Comparison of ENCODE assay signal across 7 cellular contexts in the genomic region with DNA sequence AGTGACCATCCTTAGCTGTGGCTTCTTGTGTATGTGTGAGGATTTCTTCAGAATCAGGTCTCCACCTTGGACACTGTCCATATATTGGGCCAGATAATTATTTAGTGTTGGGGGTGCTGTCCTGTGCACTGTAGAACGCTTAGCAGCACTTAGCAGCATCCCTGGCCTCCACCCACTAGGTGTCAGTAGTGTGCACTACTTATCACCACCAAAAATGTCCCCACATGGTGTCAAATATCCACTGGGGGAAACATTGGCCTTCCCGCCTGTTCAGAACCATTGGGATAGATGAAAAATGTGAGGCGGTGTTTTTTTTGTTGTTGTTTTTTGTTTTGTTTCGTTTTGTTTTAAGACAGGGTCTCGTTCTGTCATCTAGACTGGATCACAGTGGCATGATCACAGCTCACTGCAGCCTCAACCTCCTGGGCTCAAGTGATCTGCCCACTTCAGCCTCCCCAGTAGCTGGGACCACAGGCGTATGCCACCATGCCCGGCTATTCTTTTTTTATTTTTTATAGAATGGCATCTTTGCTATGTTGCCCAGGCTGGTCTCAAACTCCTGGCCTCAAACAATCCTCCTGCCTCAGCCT.
A peak's percentile ranks its signal among the peaks of the same experiment; 100 is the strongest.
DNase-seq lines count a peak whose midpoint lies in the region; ATAC-seq and TF ChIP-seq lines count a peak whose summit lies in the region.

No MANE protein-coding gene starts in this region.

- H3K4me3 ChIP-seq in MM.1S (ENCODE audit: low read length) (no peak overlapping the region), astrocyte of the spinal cord (ENCODE audit: low read depth, low read length) (no peak overlapping the region)

- TF ChIP-seq CTCF in MM.1S (IDR thresholded peaks at IDR 0.05; ENCODE audit: low read length) (peak; percentile 68), astrocyte of the spinal cord (IDR thresholded peaks at IDR 0.05; ENCODE audit: low read depth, low read length) (peak; percentile 41)

- no peak overlapping the region for H3K4me2 ChIP-seq in MM.1S (ENCODE audit: low read depth, low read length)

- H3K4me1 ChIP-seq in MM.1S (ENCODE audit: low read length) = no peaks in the 10 kb centered on the region

- H3K9ac ChIP-seq in MM.1S (ENCODE audit: low read length) = no peak overlapping the region

- no peaks in the 10 kb centered on the region for H3K9me2 ChIP-seq in MM.1S (replicated peaks; ENCODE audit: insufficient read depth, low read length)

- H4K20me1 ChIP-seq in MM.1S (ENCODE audit: insufficient read depth, low read length) = no peaks in the 10 kb centered on the region

- DNase-seq in MM.1S (peak; percentile 29), astrocyte of the spinal cord (ENCODE audit: low read depth, low spot score) (no peak), GOT3 (lab: John Stamatoyannopoulos, UW) (no peak), NCI-H2107 (lab: John Stamatoyannopoulos, UW) (no peak)
- DNase-seq in stimulated activated CD4-positive, alpha-beta T cell treated with anti-CD3 and anti-CD28 coated beads, Interleukin-12 subunit alpha, Interleukin-12 subunit beta, amount 100 ng/mL, for 4 hours = peak; percentile 14

- H3F3A ChIP-seq in MM.1S (ENCODE audit: insufficient read depth, low read length) = no peaks in the 10 kb centered on the region

- in situ Hi-C loops in astrocyte of the spinal cord (cut with HindIII; ENCODE audit: low sequenced_read_pairs) = no loop called here

- H2AFZ ChIP-seq in MM.1S (ENCODE audit: low read length) = no peak overlapping the region

- H3K27me3 ChIP-seq in MM.1S (replicated peaks; ENCODE audit: insufficient read depth, low read length) = no peaks in the 10 kb centered on the region

- ATAC-seq in GM18498 (IDR thresholded peaks at IDR 0.05; ENCODE audit: unreplicated experiment) = peak; percentile 76
- ATAC-seq in GM21825 (IDR thresholded peaks at IDR 0.05; ENCODE audit: unreplicated experiment) = peak; percentile 58

- H3K27ac ChIP-seq in MM.1S (ENCODE audit: low read length) = no peak overlapping the region

- H3K79me2 ChIP-seq in MM.1S (ENCODE audit: low read length) = no peaks in the 10 kb centered on the region

- H3K9me3 ChIP-seq in MM.1S (replicated peaks; ENCODE audit: insufficient read depth, low read length) = no peaks in the 10 kb centered on the region

- H3K36me3 ChIP-seq in MM.1S (replicated peaks; ENCODE audit: insufficient read depth, low read length) = no peaks in the 10 kb centered on the region

Comparison
In these comparisons a context has a peak if more than half of its experiments do, and no peak if none do; other contexts are left out.
1. DNase-seq: peak in MM.1S (single experiment) and stimulated activated CD4-positive, alpha-beta T cell treated with anti-CD3 and anti-CD28 coated beads, Interleukin-12 subunit alpha, Interleukin-12 subunit beta, amount 100 ng/mL, for 4 hours (single experiment); none in astrocyte of the spinal cord (single experiment), GOT3 (single experiment) and NCI-H2107 (single experiment).